8 cellular contexts compared by ENCODE assay signal in genomic region chr19:53537523-53538377, GRCh38. TPM values are rescaled to one million over a fixed set of nuclear protein-coding genes. Genes with fewer than 3 reads are reported as not detected.
A peak's percentile ranks its signal among the peaks of the same experiment; 100 is the strongest.
DNase-seq lines count a peak whose midpoint lies in the region; ATAC-seq and TF ChIP-seq lines count a peak whose summit lies in the region.

Gene ZNF331, plus strand, starts transcription at chr19:53538145. Its CDS starts 31,232 bp downstream, at chr19:53569377.

- TF ChIP-seq POLR2A in upper lobe of left lung (IDR thresholded peaks at IDR 0.05), result peak in 2 of 4 donors; percentile 74 to 85

- H3K4me1 ChIP-seq in SJSA1 (replicated peaks), result peaks cover 4% of the 10 kb centered on the region; the same call in 1 of the 2 replicates
- H3K4me1 ChIP-seq in heart right ventricle, result peaks cover 0 to 14% (median 0%) of the 10 kb centered on the region in 9 donors
- peaks cover 0 to 6% (median 0%) of the 10 kb centered on the region in 4 donors for H3K4me1 ChIP-seq in upper lobe of left lung

- POLR2A ChIA-PET in activated naive CD8-positive, alpha-beta T cell treated with anti-CD3 and anti-CD28 coated beads, Interleukin-2, amount 10 ng/mL, durations not matched to agents 7 days and 5 days (lab: Charles Lee), result interaction anchor here (0.8 to 1.4 kb wide), 2 partner anchors 17 kb away, joined by 3 to 8 read pairs; no protein-coding TSS in a partner anchor

- H3K9me3 Mint-ChIP-seq in activated naive CD8-positive, alpha-beta T cell treated with anti-CD3 and anti-CD28 coated beads, Interleukin-2, amount 10 ng/mL, durations not matched to agents 7 days and 5 days, result peaks cover 6% of the 10 kb centered on the region

- intact Hi-C loops in heart right ventricle (cut with DNase I), result no loop called here
- intact Hi-C loops in posterior vena cava (cut with DNase I), result no loop called here

- peak; percentile 87 for DNase-seq in AG08395 (ENCODE audit: low spot score)
- peak; percentile 74 to 77 for DNase-seq in SJSA1 (ENCODE audit: low read depth in 1 of 2, low spot score in 2 of 2)
- DNase-seq in activated naive CD8-positive, alpha-beta T cell treated with anti-CD3 and anti-CD28 coated beads, Interleukin-2, amount 10 ng/mL, durations not matched to agents 7 days and 5 days, result peak; percentile 88
- peak; percentile 83 to 84 for DNase-seq in heart right ventricle
- peak; percentile 96 for DNase-seq in posterior vena cava (ENCODE audit: low spot score)
- peak; percentile 80 to 97 for DNase-seq in upper lobe of left lung

- peak within 1 kb of the TSS; percentile 97 for H3K27ac Mint-ChIP-seq in activated naive CD8-positive, alpha-beta T cell treated with anti-CD3 and anti-CD28 coated beads, Interleukin-2, amount 10 ng/mL, durations not matched to agents 7 days and 5 days

- peak within 1 kb of the TSS; percentile 45 for H3K27ac ChIP-seq in SJSA1
- peak within 1 kb of the TSS; percentile 62 to 90 (median 86) for H3K27ac ChIP-seq in heart right ventricle
- peak within 1 kb of the TSS; percentile 81 to 96 (median 88) for H3K27ac ChIP-seq in upper lobe of left lung

- peak within 1 kb of the TSS; percentile 91 for H3K4me3 Mint-ChIP-seq in activated naive CD8-positive, alpha-beta T cell treated with anti-CD3 and anti-CD28 coated beads, Interleukin-2, amount 10 ng/mL, durations not matched to agents 7 days and 5 days

- H3K4me1 Mint-ChIP-seq in activated naive CD8-positive, alpha-beta T cell treated with anti-CD3 and anti-CD28 coated beads, Interleukin-2, amount 10 ng/mL, durations not matched to agents 7 days and 5 days, result peaks cover 9% of the 10 kb centered on the region

- peaks cover 34% of the 10 kb centered on the region for H3K36me3 Mint-ChIP-seq in activated naive CD8-positive, alpha-beta T cell treated with anti-CD3 and anti-CD28 coated beads, Interleukin-2, amount 10 ng/mL, durations not matched to agents 7 days and 5 days

- ATAC-seq in GM18909 (IDR thresholded peaks at IDR 0.05; ENCODE audit: poor library complexity, unreplicated experiment) (peak; percentile 71), HG03342 (IDR thresholded peaks at IDR 0.05; ENCODE audit: unreplicated experiment) (peak; percentile 56), heart right ventricle (peak; percentile 87 to 96 (median 94)), upper lobe of left lung (ENCODE audit: low FRiP score in 2 of 2) (peak; percentile 91 to 92)
- peak; percentile 85 for ATAC-seq in activated naive CD8-positive, alpha-beta T cell treated with anti-CD3 and anti-CD28 coated beads, Interleukin-2, amount 10 ng/mL, durations not matched to agents 7 days and 5 days (ENCODE audit: low read depth)

- H3K9me3 ChIP-seq in SJSA1 (replicated peaks), result peaks cover 3% of the 10 kb centered on the region; the same call in 1 of the 2 replicates
- H3K9me3 ChIP-seq in heart right ventricle, result no peaks in the 10 kb centered on the region
- H3K9me3 ChIP-seq in upper lobe of left lung, result no peaks in the 10 kb centered on the region

- H3K4me3 ChIP-seq in SJSA1 (peak within 1 kb of the TSS; percentile 74), heart right ventricle (peak within 1 kb of the TSS; percentile 33 to 80 (median 72)), upper lobe of left lung (peak within 1 kb of the TSS; percentile 63 to 76 (median 68))

- TF ChIP-seq CTCF in heart right ventricle (IDR thresholded peaks at IDR 0.05) (peak in 7 of 9 donors; percentile 10 to 60 (median 54)), upper lobe of left lung (IDR thresholded peaks at IDR 0.05) (peak in 5 of 6 experiments; percentile 40 to 92 (median 76))

- peaks cover 13% of the 10 kb centered on the region for H3K36me3 ChIP-seq in SJSA1
- peaks cover 0 to 28% (median 0%) of the 10 kb centered on the region in 9 donors for H3K36me3 ChIP-seq in heart right ventricle
- H3K36me3 ChIP-seq in upper lobe of left lung, result peaks cover 0 to 19% (median 5%) of the 10 kb centered on the region in 4 donors

- H3K27me3 ChIP-seq in SJSA1 (replicated peaks) (no peaks in the 10 kb centered on the region), heart right ventricle (no peaks in the 10 kb centered on the region), upper lobe of left lung (no peaks in the 10 kb centered on the region)

- no peaks in the 10 kb centered on the region for H3K27me3 Mint-ChIP-seq in activated naive CD8-positive, alpha-beta T cell treated with anti-CD3 and anti-CD28 coated beads, Interleukin-2, amount 10 ng/mL, durations not matched to agents 7 days and 5 days

- TF ChIP-seq EP300 in upper lobe of left lung (IDR thresholded peaks at IDR 0.05), result peak in 3 of 4 donors; percentile 59 to 85 (median 84)

- 48 to 55% methylated on average over 79 to 81 of the region's 81 CpGs for WGBS in heart right ventricle, 2 donors
- WGBS in upper lobe of left lung, 2 donors, result 48 to 70% methylated on average over 16 to 81 of the region's 81 CpGs

RNA-seq across cellular contexts. Expression of gene ZNF331, which starts in this region (rescaled TPM):
- 4.8 and 7.4 TPM in 2 replicates for total RNA-seq in SJSA1 (2014; rRNA removed; shearing (Covaris generic))
- 10 to 100 TPM; 27.5 to 29.8 TPM for total RNA-seq in activated naive CD8-positive, alpha-beta T cell treated with anti-CD3 and anti-CD28 coated beads, Interleukin-2, amount 10 ng/mL, durations not matched to agents 7 days and 5 days
- total RNA-seq in heart right ventricle, result 10 to 100 TPM; 10.4 to 21.9 (median 14.4) TPM
- 10 to 100 TPM in 1 of 2 donors, 1 to 10 TPM in 1; 5.1 to 19.9 TPM for polyA plus RNA-seq in heart right ventricle
- total RNA-seq in posterior vena cava, result 10 to 100 TPM; 21.5 to 45.7 TPM
- total RNA-seq in upper lobe of left lung, result 10 to 100 TPM; 26.3 to 80.0 (median 47.1) TPM

Comparison
In these comparisons a context has a peak if more than half of its experiments do, and no peak if none do; other contexts are left out.
1. Peak in every context shown above with its lines: DNase-seq, ATAC-seq, H3K4me3 ChIP-seq and H3K27ac ChIP-seq.